Comparison of ENCODE assay signal across 7 cellular contexts in the genomic region with DNA sequence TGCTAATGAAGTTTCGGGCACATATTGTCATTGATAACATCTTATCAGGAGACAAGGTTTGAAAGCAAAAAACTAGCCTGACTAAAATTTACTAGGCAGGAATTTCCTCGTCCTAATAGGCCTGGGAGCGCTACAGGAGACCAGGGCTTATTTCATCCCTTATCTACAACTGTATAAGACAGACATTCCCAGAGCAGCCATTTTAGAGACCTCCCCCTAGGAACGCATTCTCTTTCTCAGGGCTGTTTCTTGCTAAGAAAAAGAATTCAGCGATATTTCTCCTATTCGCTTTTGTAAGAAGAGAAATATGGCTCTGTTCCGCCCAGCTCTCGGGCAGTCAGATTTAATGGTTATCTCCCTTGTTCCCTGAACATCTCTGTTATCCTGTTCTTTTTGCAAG. TPM values are rescaled to one million over a fixed set of nuclear protein-coding genes. Genes with fewer than 3 reads are reported as not detected.
"Had no signal": no experiment of that assay in that cellular context is flagged by ENCODE, and none has a peak within 500 bp of the region (broad histone marks: within the 10 kb centered on the region; RNA-seq: fewer than 3 reads in every experiment).

No MANE protein-coding gene starts in this region.

RNA-seq across cellular contexts. Expression of a gene that starts 15.9 kb away (rescaled TPM):
- total RNA-seq: GM23248, GM23338, H1, H4, H7, H9, HFFc6 had no signal
- polyA plus RNA-seq: GM23248, GM23338, H1 had no signal

RNA-seq across cellular contexts. Expression of a gene that starts 34.7 kb away (rescaled TPM):
- total RNA-seq: GM23248, GM23338, H1, H4, H7, H9, HFFc6 had no signal
- polyA plus RNA-seq: GM23248, GM23338, H1 had no signal

RNA-seq across cellular contexts. Expression of a gene that starts 52.7 kb away (rescaled TPM):
- total RNA-seq: GM23338, H1, H4, H7, H9 had no signal
- polyA plus RNA-seq: GM23248, GM23338, H1 had no signal

RNA-seq across cellular contexts. Expression of a gene that starts 57.9 kb away (rescaled TPM):
- total RNA-seq: GM23248, GM23338, H1, H4, H7, H9, HFFc6 had no signal
- polyA plus RNA-seq: GM23248, GM23338 had no signal
